Comparison of ENCODE assay signal across 8 cellular contexts in the genomic region with DNA sequence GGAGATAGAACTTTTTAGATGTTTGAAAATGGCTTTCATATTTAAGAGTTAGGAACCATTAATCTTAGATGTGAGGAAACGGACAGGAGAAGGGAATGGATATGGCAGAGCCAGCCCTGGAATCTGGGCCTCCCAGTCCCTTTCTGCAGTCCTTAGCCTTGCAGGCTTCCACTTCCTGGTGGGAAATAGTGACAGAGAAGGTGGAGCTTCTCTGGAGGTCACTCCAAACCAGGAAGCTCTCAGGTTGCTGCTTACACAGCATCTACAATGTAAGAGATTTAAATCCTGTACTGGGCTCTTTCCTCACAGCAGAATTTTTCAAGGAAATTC. TPM values are rescaled to one million over a fixed set of nuclear protein-coding genes. Genes with fewer than 3 reads are reported as not detected.
DNase-seq lines count a peak whose midpoint lies in the region; ATAC-seq and TF ChIP-seq lines count a peak whose summit lies in the region.

No MANE protein-coding gene starts in this region.

- H3K27me3 ChIP-seq in right atrium auricular region (no peaks in the 10 kb centered on the region), tibial artery (no peaks in the 10 kb centered on the region)

- no peaks in the 10 kb centered on the region for H3K9me3 ChIP-seq in SK-N-MC (ENCODE audit: low read depth, low read length)
- no peaks in the 10 kb centered on the region for H3K9me3 ChIP-seq in right atrium auricular region
- H3K9me3 ChIP-seq in tibial artery, result no peaks in the 10 kb centered on the region

- peaks cover 2% of the 10 kb centered on the region for H3K9me3 Mint-ChIP-seq in stimulated activated naive CD8-positive, alpha-beta T cell treated with anti-CD3 and anti-CD28 coated beads, Interleukin-15, Interleukin-2, amounts not matched to agents 100 ng/mL and 50 ng/mL, for 24 hours

- H3K27me3 Mint-ChIP-seq in stimulated activated naive CD8-positive, alpha-beta T cell treated with anti-CD3 and anti-CD28 coated beads, Interleukin-15, Interleukin-2, amounts not matched to agents 100 ng/mL and 50 ng/mL, for 24 hours, result no peaks in the 10 kb centered on the region

- peaks cover 48% of the 10 kb centered on the region for H3K4me1 Mint-ChIP-seq in stimulated activated naive CD8-positive, alpha-beta T cell treated with anti-CD3 and anti-CD28 coated beads, Interleukin-15, Interleukin-2, amounts not matched to agents 100 ng/mL and 50 ng/mL, for 24 hours (ENCODE audit: low read depth)

- peak overlapping the region; percentile 13 for H3K9ac ChIP-seq in SK-N-MC (ENCODE audit: insufficient read length)

- TF ChIP-seq CTCF in right atrium auricular region (IDR thresholded peaks at IDR 0.05) (no peak), tibial artery (IDR thresholded peaks at IDR 0.05) (no peak)

- H3K27ac Mint-ChIP-seq in stimulated activated naive CD8-positive, alpha-beta T cell treated with anti-CD3 and anti-CD28 coated beads, Interleukin-15, Interleukin-2, amounts not matched to agents 100 ng/mL and 50 ng/mL, for 24 hours, result peak overlapping the region; percentile 97

- peak overlapping the region; percentile 98 for H3K4me3 Mint-ChIP-seq in stimulated activated naive CD8-positive, alpha-beta T cell treated with anti-CD3 and anti-CD28 coated beads, Interleukin-15, Interleukin-2, amounts not matched to agents 100 ng/mL and 50 ng/mL, for 24 hours

- no peaks in the 10 kb centered on the region for H3K36me3 ChIP-seq in SK-N-MC (ENCODE audit: insufficient read depth, low read length)
- peaks cover 26% of the 10 kb centered on the region for H3K36me3 ChIP-seq in right atrium auricular region
- peaks cover 31 to 35% (median 31%) of the 10 kb centered on the region in 3 donors for H3K36me3 ChIP-seq in tibial artery

- H3K4me3 ChIP-seq in SK-N-MC (peak overlapping the region; percentile 73), right atrium auricular region (peak overlapping the region; percentile 63 to 70), tibial artery (peak overlapping the region in 1 of 2 donors; percentile 59)

- DNase-seq in stimulated activated naive CD8-positive, alpha-beta T cell treated with anti-CD3 and anti-CD28 coated beads, Interleukin-15, Interleukin-2, amounts not matched to agents 100 U/mL and 50 U/mL, for 24 hours, result no peak
- DNase-seq in SK-N-MC (ENCODE audit: low read depth, low spot score), result no peak
- no peak for DNase-seq in right atrium auricular region (ENCODE audit: low spot score)
- DNase-seq in tibial artery, result no peak
- DNase-seq in NCI-H345 (lab: John Stamatoyannopoulos, UW), result no peak
- DNase-seq in NK-92 treated with Interleukin-12 subunit alpha and Interleukin-12 subunit beta, amount 100 ng/mL, for 24 hours (lab: John Stamatoyannopoulos, UW), result no peak

- H3K27ac ChIP-seq in SK-N-MC (0 out of 2 replicates have a peak overlapping the region, but pooled peaks have one; percentile 51), right atrium auricular region (peak overlapping the region; percentile 80 to 98), tibial artery (peak overlapping the region; percentile 87 to 95)

- no peak for ATAC-seq in stimulated activated naive CD8-positive, alpha-beta T cell treated with anti-CD3 and anti-CD28 coated beads, Interleukin-15, Interleukin-2, amounts not matched to agents 100 U/mL and 50 U/mL, for 24 hours
- ATAC-seq in GM21360 (IDR thresholded peaks at IDR 0.05; ENCODE audit: unreplicated experiment), result no peak

- H3K36me3 Mint-ChIP-seq in stimulated activated naive CD8-positive, alpha-beta T cell treated with anti-CD3 and anti-CD28 coated beads, Interleukin-15, Interleukin-2, amounts not matched to agents 100 ng/mL and 50 ng/mL, for 24 hours (ENCODE audit: low read depth), result peaks cover 47% of the 10 kb centered on the region

- peaks cover 0 to 29% of the 10 kb centered on the region in 2 donors for H3K4me1 ChIP-seq in right atrium auricular region
- peaks cover 0 to 28% (median 16%) of the 10 kb centered on the region in 4 donors for H3K4me1 ChIP-seq in tibial artery

- intact Hi-C loops in tibial artery (cut with DNase I; ENCODE audit: low total_unique reads), result no loop called here

RNA-seq across cellular contexts. Expression of a gene that starts 2.5 kb away (rescaled TPM):
- 100 to 1,000 TPM in 1 of 2 donors, 10 to 100 TPM in 1; 59.0 to 172 TPM for total RNA-seq in right atrium auricular region

RNA-seq across cellular contexts. Expression of a gene that starts 40.6 kb away (rescaled TPM):
- 100 to 1,000 TPM in 1 of 2 donors, 10 to 100 TPM in 1; 75.2 to 116 TPM for total RNA-seq in right atrium auricular region

RNA-seq across cellular contexts. Expression of a gene that starts 54.6 kb away (rescaled TPM):
- total RNA-seq in right atrium auricular region, result not detected
